ENCODE assay signal across 1 cellular context in genomic region chr3:185753354-185753753, GRCh38.
TF ChIP-seq lines count a peak whose summit lies in the region.

No MANE protein-coding gene starts in this region.

TF ChIP-seq in K562, 482 proteins besides CTCF, POLR2A, EP300 and RAD21 (continued from another document):
- TF ChIP-seq, protein P1, sequence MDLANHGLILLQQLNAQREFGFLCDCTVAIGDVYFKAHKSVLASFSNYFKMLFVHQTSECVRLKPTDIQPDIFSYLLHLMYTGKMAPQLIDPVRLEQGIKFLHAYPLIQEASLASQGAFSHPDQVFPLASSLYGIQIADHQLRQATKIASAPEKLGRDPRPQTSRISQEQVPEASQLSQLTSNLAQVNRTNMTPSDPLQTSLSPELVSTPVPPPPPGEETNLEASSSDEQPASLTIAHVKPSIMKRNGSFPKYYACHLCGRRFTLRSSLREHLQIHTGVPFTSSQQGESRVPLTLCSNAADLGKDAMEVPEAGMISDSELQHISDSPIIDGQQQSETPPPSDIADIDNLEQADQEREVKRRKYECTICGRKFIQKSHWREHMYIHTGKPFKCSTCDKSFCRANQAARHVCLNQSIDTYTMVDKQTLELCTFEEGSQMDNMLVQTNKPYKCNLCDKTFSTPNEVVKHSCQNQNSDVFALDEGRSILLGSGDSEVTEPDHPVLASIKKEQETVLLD (IDR thresholded peaks at IDR 0.05), result no peak
- TF ChIP-seq ZNF764 (CRISPR knock-in tag; IDR thresholded peaks at IDR 0.05; ENCODE audit: low read depth), result no peak
- no peak for TF ChIP-seq SAP30 (IDR thresholded peaks at IDR 0.05; ENCODE audit: borderline replicate concordance, insufficient read depth, low read depth, low read length, poor library complexity, severe bottlenecking)
- TF ChIP-seq NRF1 (conservative IDR thresholded peaks at IDR 0.05 in 1 of 2, IDR thresholded peaks at IDR 0.05 in 1 of 2), result peak in 1 of 2 experiments; percentile 22; a peak in 1 of 4 replicates
- TF ChIP-seq FOSL1 (tag; conservative IDR thresholded peaks at IDR 0.05), result 0 out of 2 replicates have a peak, but pooled peaks have one; percentile 19
- TF ChIP-seq HNRNPL (IDR thresholded peaks at IDR 0.05; ENCODE audit: low read depth, low read length), result no peak
- TF ChIP-seq GABPA (tag; conservative IDR thresholded peaks at IDR 0.05; ENCODE audit: low read depth), result peak; percentile 59
- no peak for TF ChIP-seq KDM4B (IDR thresholded peaks at IDR 0.05; ENCODE audit: borderline replicate concordance in 2 of 2, low read depth in 1 of 2)
- peak; percentile 75 for TF ChIP-seq TEAD4 (IDR thresholded peaks at IDR 0.05; ENCODE audit: low read length)
- TF ChIP-seq TEAD4 (CRISPR knock-in tag; IDR thresholded peaks at IDR 0.05; ENCODE audit: borderline replicate concordance), result no peak
- TF ChIP-seq EWSR1 (IDR thresholded peaks at IDR 0.05; ENCODE audit: borderline replicate concordance, low read depth, partially characterized antibody), result no peak
- peak; percentile 78 for TF ChIP-seq CBFA2T3 (IDR thresholded peaks at IDR 0.05)
- no peak for TF ChIP-seq SRSF3 (IDR thresholded peaks at IDR 0.05; ENCODE audit: insufficient read depth, low read length)
- no peak for TF ChIP-seq PRMT5 (CRISPR knock-in tag; IDR thresholded peaks at IDR 0.05)
- TF ChIP-seq SMARCE1 (IDR thresholded peaks at IDR 0.05), result peak; percentile 54; the same call in 1 of the 2 replicates
- TF ChIP-seq TCF3 (CRISPR knock-in tag; IDR thresholded peaks at IDR 0.05), result peak; percentile 78
- peak; percentile 61; the same call in 1 of the 2 replicates for TF ChIP-seq TAL1 (IDR thresholded peaks at IDR 0.05)
- peak; percentile 49 for TF ChIP-seq NCOR1 (IDR thresholded peaks at IDR 0.05)
- TF ChIP-seq POLR2AphosphoS5 (IDR thresholded peaks at IDR 0.05; ENCODE audit: control insufficient read depth, insufficient read depth, low read depth, low read length), result peak; percentile 54
- peak; percentile 62 for TF ChIP-seq CEBPB (tag; IDR thresholded peaks at IDR 0.05)
- TF ChIP-seq ZNF12 (CRISPR knock-in tag; IDR thresholded peaks at IDR 0.05), result no peak
- TF ChIP-seq CEBPG (CRISPR knock-in tag; IDR thresholded peaks at IDR 0.05), result no peak
- TF ChIP-seq CEBPG (tag; conservative IDR thresholded peaks at IDR 0.05 in 1 of 2, IDR thresholded peaks at IDR 0.05 in 1 of 2), result 0 out of 4 replicates have a peak, but pooled peaks of 1 of the 2 experiments have one; percentile 40
- 0 out of 2 replicates have a peak, but pooled peaks have one; percentile 18 for TF ChIP-seq CTBP1 (IDR thresholded peaks at IDR 0.05; ENCODE audit: borderline replicate concordance)
- TF ChIP-seq NFE2L1 (tag; IDR thresholded peaks at IDR 0.05; ENCODE audit: borderline replicate concordance, low read depth), result no peak
- TF ChIP-seq JUND (IDR thresholded peaks at IDR 0.05; ENCODE audit: borderline replicate concordance, low read depth, low read length), result peak; percentile 40; the same call in 1 of the 2 replicates
- TF ChIP-seq JUND (tag; IDR thresholded peaks at IDR 0.05; ENCODE audit: borderline replicate concordance, low read depth, low read length), result no peak
